In genomic region chr9:33187519-33188218, GRCh38 we compare ENCODE assay signal across 13 cellular contexts. TPM values are rescaled to one million over a fixed set of nuclear protein-coding genes. Genes with fewer than 3 reads are reported as not detected.
DNase-seq lines count a peak whose midpoint lies in the region; ATAC-seq and TF ChIP-seq lines count a peak whose summit lies in the region.
"Had no signal": no experiment of that assay in that cellular context is flagged by ENCODE, and none has a peak within 500 bp of the region (broad histone marks: within the 10 kb centered on the region; RNA-seq: fewer than 3 reads in every experiment).

No MANE protein-coding gene starts in this region.

- peak; percentile 8 for DNase-seq in NCI-H82 (lab: John Stamatoyannopoulos, UW)
- no peak for DNase-seq in NCI-H82 treated with DMSO at 0.1 percent for 48 hours (lab: John Stamatoyannopoulos, UW; ENCODE audit: unreplicated experiment)
- DNase-seq in colonic mucosa, result peak; percentile 41
- peak; percentile 55 for DNase-seq in mesendoderm
- no peak for DNase-seq in Karpas-422
- no peak for DNase-seq in SIG-M5 (lab: John Stamatoyannopoulos, UW)

- intact Hi-C loops in colonic mucosa (cut with DNase I), result no loop called here

- H2AK5ac ChIP-seq in mesendoderm (ENCODE audit: low read length), result no peak overlapping the region

- H3K23ac ChIP-seq in mesendoderm (ENCODE audit: low read length), result no peak overlapping the region

- H3K4me3 ChIP-seq in colonic mucosa (no peak overlapping the region), mesendoderm (ENCODE audit: low read length) (no peak overlapping the region), urinary bladder (ENCODE audit: low read depth, low read length) (no peak overlapping the region), Karpas-422 (ENCODE audit: low read length) (no peak overlapping the region)
- H3K4me3 ChIP-seq: tibial nerve had no signal

- no peak overlapping the region for H2BK15ac ChIP-seq in mesendoderm (replicated peaks; ENCODE audit: low read depth)

- no peak overlapping the region for H2BK5ac ChIP-seq in mesendoderm (ENCODE audit: low read length)

- H3K4ac ChIP-seq in mesendoderm (ENCODE audit: low read depth, low read length), result no peak overlapping the region

- no CpG with 5 or more reads among the region's 7 CpGs for WGBS in mesendoderm (ENCODE audit: extremely low coverage, insufficient coverage, low lambda C conversion rate)
- 27% methylated on average over 7 of the region's 7 CpGs for WGBS in urinary bladder

- H3K36me3 ChIP-seq in colonic mucosa (no peaks in the 10 kb centered on the region), mesendoderm (ENCODE audit: control insufficient read depth, insufficient read depth, low read length) (no peaks in the 10 kb centered on the region), urinary bladder (ENCODE audit: insufficient read depth) (no peaks in the 10 kb centered on the region), Karpas-422 (ENCODE audit: insufficient read depth, low read length) (no peaks in the 10 kb centered on the region)
- H3K36me3 ChIP-seq: tibial nerve had no signal

- TF ChIP-seq CTCF in colonic mucosa (IDR thresholded peaks at IDR 0.05), result no peak

- H3K4me1 ChIP-seq in colonic mucosa, result peaks cover 12% of the 10 kb centered on the region
- peaks cover 2% of the 10 kb centered on the region for H3K4me1 ChIP-seq in mesendoderm (ENCODE audit: control insufficient read depth, low read depth, low read length)
- H3K4me1 ChIP-seq in urinary bladder (ENCODE audit: insufficient read depth), result peaks cover 1% of the 10 kb centered on the region
- H3K4me1 ChIP-seq in Karpas-422 (ENCODE audit: low read length), result no peaks in the 10 kb centered on the region

- H4K5ac ChIP-seq in mesendoderm (ENCODE audit: low read length), result no peak overlapping the region

- H3K9ac ChIP-seq in colonic mucosa (ENCODE audit: low read depth in 2 of 2, low read length in 2 of 2) (no peak overlapping the region), mesendoderm (ENCODE audit: low read length) (no peak overlapping the region), Karpas-422 (ENCODE audit: low read length) (no peak overlapping the region)

- H3K27ac ChIP-seq in colonic mucosa (no peak overlapping the region), mesendoderm (ENCODE audit: low read depth, low read length) (no peak overlapping the region), urinary bladder (ENCODE audit: low read depth) (peak overlapping the region; percentile 2), Karpas-422 (ENCODE audit: low read length) (no peak overlapping the region)

- H4K8ac ChIP-seq in mesendoderm (ENCODE audit: low read depth, low read length), result no peak overlapping the region

- H3K9me3 ChIP-seq in colonic mucosa (no peaks in the 10 kb centered on the region), Karpas-422 (ENCODE audit: low read length) (no peaks in the 10 kb centered on the region)
- H3K9me3 ChIP-seq: tibial nerve had no signal

- no peak overlapping the region for H2AFZ ChIP-seq in Karpas-422 (ENCODE audit: low read length)

- peak overlapping the region; percentile 17 for H3K56ac ChIP-seq in mesendoderm (ENCODE audit: low read length)

- no peaks in the 10 kb centered on the region for H3K9me2 ChIP-seq in Karpas-422 (replicated peaks; ENCODE audit: insufficient read depth, low read length)

- H2BK120ac ChIP-seq in mesendoderm (ENCODE audit: low read depth, low read length), result no peak overlapping the region

- no peaks in the 10 kb centered on the region for H3K79me1 ChIP-seq in mesendoderm (ENCODE audit: low read length)

- ATAC-seq in HG03571 (IDR thresholded peaks at IDR 0.05; ENCODE audit: unreplicated experiment), result no peak

- H3K18ac ChIP-seq in mesendoderm (ENCODE audit: low read length), result no peak overlapping the region

- no peaks in the 10 kb centered on the region for H4K20me1 ChIP-seq in Karpas-422 (ENCODE audit: insufficient read depth, low read depth, low read length)

- no peak overlapping the region for H3K4me2 ChIP-seq in mesendoderm (ENCODE audit: low read length)
- H3K4me2 ChIP-seq in Karpas-422 (ENCODE audit: low read depth, low read length, poor library complexity, severe bottlenecking), result no peak overlapping the region

- H3K27me3 ChIP-seq in colonic mucosa, result no peaks in the 10 kb centered on the region
- H3K27me3 ChIP-seq in mesendoderm (ENCODE audit: insufficient read depth, low read length, poor library complexity), result no peaks in the 10 kb centered on the region
- no peaks in the 10 kb centered on the region for H3K27me3 ChIP-seq in Karpas-422 (ENCODE audit: low read length)
- H3K27me3 ChIP-seq: tibial nerve had no signal

- H3K79me2 ChIP-seq in mesendoderm (ENCODE audit: control insufficient read depth, insufficient read depth, low read length) (no peaks in the 10 kb centered on the region), Karpas-422 (ENCODE audit: low read length) (no peaks in the 10 kb centered on the region)

RNA-seq across cellular contexts. Expression of gene B4GALT1, which starts 20.5 kb away (rescaled TPM):
- total RNA-seq in colonic mucosa (10 to 100 TPM; 76.9 to 78.7 TPM), urinary bladder (36.4 TPM)
- 16.0 TPM for polyA plus RNA-seq in mesendoderm (2013, experiment 1 of 2)
- polyA plus RNA-seq in mesendoderm (2013, experiment 2 of 2), result 15.4 TPM
- polyA plus RNA-seq in urinary bladder, result 57.7 TPM
- 4.0 and 6.9 TPM in 2 replicates for total RNA-seq in Karpas-422 (2014; rRNA removed; shearing (Covaris generic); ENCODE audit: low replicate concordance)

RNA-seq across cellular contexts. Expression of gene SPINK4, which starts 52.3 kb away (rescaled TPM):
- total RNA-seq in colonic mucosa (100 to 1,000 TPM; 212 to 214 TPM), urinary bladder (not detected)
- polyA plus RNA-seq in mesendoderm (2013, experiment 1 of 2), result not detected
- polyA plus RNA-seq in mesendoderm (2013, experiment 2 of 2), result not detected
- 2.6 TPM for polyA plus RNA-seq in urinary bladder
- total RNA-seq in Karpas-422 (2014; rRNA removed; shearing (Covaris generic); ENCODE audit: low replicate concordance), result not detected in 2 replicates
- total RNA-seq: dermis microvascular lymphatic vessel endothelial cell; left lobe of liver; NCI-H460; T-helper 2 cell treated with Interferon-gamma antibody and Interleukin-4, amounts not matched to agents 100 ng/mL and 5 ng/mL, for 36 hours; tibial nerve had no signal

Comparison
In these comparisons a context has a peak if more than half of its experiments do, and no peak if none do; other contexts are left out.
1. DNase-seq: peak in NCI-H82 (single experiment), colonic mucosa (single experiment) and mesendoderm (single experiment); none in NCI-H82 treated with DMSO at 0.1 percent for 48 hours (single experiment), Karpas-422 (single experiment) and SIG-M5 (single experiment).
2. RNA of gene SPINK4, which starts 52.3 kb away (total RNA-seq): 212 to 214 TPM in colonic mucosa; not detected in urinary bladder (single experiment) and not detected in Karpas-422; every median in the first group is over 100 times any median in the second.